ENCODE assay signal across 8 cellular contexts in the genomic region with DNA sequence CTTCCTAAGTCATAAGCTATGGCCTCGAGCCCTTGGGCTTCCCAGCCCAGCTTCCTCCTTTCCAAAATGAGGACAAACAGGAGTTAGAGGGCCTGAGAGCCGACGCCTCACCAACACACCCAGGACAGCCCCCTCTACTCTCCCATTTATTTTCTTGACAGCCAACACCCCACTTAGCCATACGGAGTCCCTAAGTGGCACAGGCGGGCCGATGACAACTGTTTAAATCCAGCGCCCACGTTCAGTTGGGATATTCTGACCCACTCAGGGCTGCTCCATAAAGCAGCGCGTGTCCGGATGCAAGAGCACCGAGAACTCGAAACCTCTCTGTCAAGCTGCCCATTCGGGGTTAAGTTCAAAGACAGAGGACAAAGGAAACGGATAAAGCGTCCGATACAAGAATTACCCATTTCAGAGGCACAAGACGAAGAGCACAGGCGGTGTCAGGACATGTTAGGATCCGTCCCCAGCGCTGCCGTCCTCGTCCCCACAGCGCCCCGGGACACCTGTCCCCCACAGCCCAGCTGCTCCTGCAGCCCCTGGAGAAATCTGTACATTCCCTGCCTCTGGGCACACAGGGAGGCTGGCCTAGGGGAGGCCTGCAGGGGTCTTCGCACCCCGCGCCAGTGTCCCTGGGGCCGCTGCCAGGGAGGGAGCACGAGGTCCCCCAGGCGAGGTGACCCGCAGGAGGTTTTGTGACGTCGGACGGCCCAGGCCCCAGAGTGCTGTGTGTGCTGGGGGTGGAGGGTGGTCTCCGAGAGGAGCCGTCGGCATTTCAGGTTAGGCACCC. TPM values are rescaled to one million over a fixed set of nuclear protein-coding genes. Genes with fewer than 3 reads are reported as not detected.
DNase-seq lines count a peak whose midpoint lies in the region; ATAC-seq and TF ChIP-seq lines count a peak whose summit lies in the region.

No MANE protein-coding gene starts in this region.

- H3K4me3 ChIP-seq in GM23248 (peak overlapping the region; percentile 81), NT2/D1 (ENCODE audit: insufficient read length, low read depth) (peak overlapping the region; percentile 66), mammary epithelial cell (replicated peaks in 1 of 3; ENCODE audit: insufficient read depth in 1 of 3, low read depth in 2 of 3, low read length in 3 of 3) (peak overlapping the region; percentile 72 to 74 (median 74)), lower leg skin (ENCODE audit: low read depth, poor library complexity, severe bottlenecking) (peak overlapping the region; percentile 53), thoracic aorta (peak overlapping the region; percentile 82)

- no peaks in the 10 kb centered on the region for H3K36me3 ChIP-seq in GM23248 (ENCODE audit: low read depth)
- H3K36me3 ChIP-seq in NT2/D1 (ENCODE audit: insufficient read depth, insufficient read length, low read length) = peaks cover 3% of the 10 kb centered on the region
- no peaks in the 10 kb centered on the region for H3K36me3 ChIP-seq in mammary epithelial cell (ENCODE audit: insufficient read depth, low read length)
- H3K36me3 ChIP-seq in thoracic aorta = no peaks in the 10 kb centered on the region

- no peaks in the 10 kb centered on the region for H4K20me1 ChIP-seq in GM23248 (ENCODE audit: insufficient read depth)
- H4K20me1 ChIP-seq in mammary epithelial cell (ENCODE audit: insufficient read depth, low read length) = no peaks in the 10 kb centered on the region

- peak overlapping the region; percentile 48 for H3K4me2 ChIP-seq in GM23248 (ENCODE audit: unreplicated experiment)
- H3K4me2 ChIP-seq in mammary epithelial cell (ENCODE audit: insufficient read depth, low read depth, low read length) = peak overlapping the region; percentile 77

- H3K9me3 ChIP-seq in GM23248 (ENCODE audit: low read depth) = no peaks in the 10 kb centered on the region
- no peaks in the 10 kb centered on the region for H3K9me3 ChIP-seq in NT2/D1 (ENCODE audit: insufficient read depth, low read length)
- H3K9me3 ChIP-seq in mammary epithelial cell (replicated peaks; ENCODE audit: insufficient read depth, low read length) = no peaks in the 10 kb centered on the region
- H3K9me3 ChIP-seq in thoracic aorta = no peaks in the 10 kb centered on the region

- no peaks in the 10 kb centered on the region for H3K4me1 ChIP-seq in GM23248 (ENCODE audit: insufficient read depth)
- no peaks in the 10 kb centered on the region for H3K4me1 ChIP-seq in NT2/D1 (ENCODE audit: insufficient read depth, insufficient read length)
- no peaks in the 10 kb centered on the region for H3K4me1 ChIP-seq in mammary epithelial cell (ENCODE audit: insufficient read depth, low read length)
- no peaks in the 10 kb centered on the region for H3K4me1 ChIP-seq in thoracic aorta (ENCODE audit: control insufficient read depth in 1 of 2, low read depth in 2 of 2)

- intact Hi-C loops in mammary epithelial cell (cut with micrococcal nuclease) = loop anchor here (2.0 kb wide), 1 partner anchor 13 kb away; no protein-coding TSS in a partner anchor
- intact Hi-C loops in lower leg skin (cut with DNase I; ENCODE audit: low total_unique reads) = no loop called here

- in situ Hi-C loops in GM23248 (cut with MboI) = no loop called here
- in situ Hi-C loops in mammary epithelial cell (cut with MboI; ENCODE audit: low sequenced_read_pairs in 2 of 2) = no loop called here

- no peak overlapping the region for H3K27ac ChIP-seq in GM23248
- peak overlapping the region; percentile 51 for H3K27ac ChIP-seq in mammary epithelial cell (ENCODE audit: insufficient read depth, low read depth, low read length)
- H3K27ac ChIP-seq in thoracic aorta = peak overlapping the region in 1 of 2 donors; percentile 64

- BruUV-seq in mammary epithelial cell (replicated peaks; lab: Mats Ljungman, UMichigan) = no TSS peak

- CTCF ChIA-PET in mammary epithelial cell (lab: Charles Lee; ENCODE audit: low non-redundant PET) = interaction anchor here (1.1 kb wide), 1 partner anchor 99 kb away, joined by 4 read pairs; no protein-coding TSS in a partner anchor

- peak; percentile 50 for DNase-seq in ELF-1 (ENCODE audit: low read depth, low spot score)
- DNase-seq in GM23248 = peak; percentile 34
- no peak for DNase-seq in NT2/D1 (ENCODE audit: low read depth, low spot score)
- peak; percentile 32 for DNase-seq in mammary epithelial cell
- DNase-seq in lower leg skin (ENCODE audit: low spot score in 2 of 2) = no peak
- DNase-seq in thoracic aorta (ENCODE audit: low spot score) = no peak
- DNase-seq in inferior parietal cortex (ENCODE audit: extremely low spot score) = no peak
- no peak for DNase-seq in NCI-H2227 (lab: John Stamatoyannopoulos, UW; ENCODE audit: unreplicated experiment)

- no peaks in the 10 kb centered on the region for H3K9me2 ChIP-seq in GM23248 (ENCODE audit: insufficient read depth)

- TF ChIP-seq POLR2A in lower leg skin (IDR thresholded peaks at IDR 0.05) = no peak

- peak overlapping the region; percentile 72; the same call in 1 of the 2 replicates for H3K9ac ChIP-seq in GM23248
- H3K9ac ChIP-seq in NT2/D1 (ENCODE audit: insufficient read length, low read depth) = peak overlapping the region; percentile 87
- peak overlapping the region; percentile 67 for H3K9ac ChIP-seq in mammary epithelial cell (ENCODE audit: insufficient read depth, low read length)

- H2AFZ ChIP-seq in GM23248 (peak overlapping the region; percentile 68), mammary epithelial cell (ENCODE audit: low read depth, low read length) (peak overlapping the region; percentile 25)

- TF ChIP-seq CTCF in mammary epithelial cell (conservative IDR thresholded peaks at IDR 0.05 in 1 of 2, IDR thresholded peaks at IDR 0.05 in 1 of 2; ENCODE audit: extremely low read depth in 1 of 2, insufficient read depth in 1 of 2, low read depth in 1 of 2, low read length in 2 of 2) (no peak), lower leg skin (IDR thresholded peaks at IDR 0.05) (no peak), thoracic aorta (IDR thresholded peaks at IDR 0.05) (no peak)

- 15 to 20% methylated on average over 19 to 23 of the region's 38 CpGs for WGBS in GM23248 (ENCODE audit: low coverage in 1 of 2, low lambda C conversion rate in 2 of 2, missing lambda C conversion rate in 2 of 2), 2 experiments
- 6% methylated on average over 27 of the region's 38 CpGs for WGBS in mammary epithelial cell (ENCODE audit: low coverage, missing lambda C conversion rate)
- whole genome bisulfite sequencing in lower leg skin, 2 donors = 2 to 4% methylated on average over 8 to 25 of the region's 38 CpGs

- no peaks in the 10 kb centered on the region for H3K79me2 ChIP-seq in GM23248 (ENCODE audit: insufficient read depth)
- H3K79me2 ChIP-seq in mammary epithelial cell (ENCODE audit: insufficient read depth, low read length) = peaks cover 54% of the 10 kb centered on the region

- H3K27me3 ChIP-seq in GM23248 (replicated peaks; ENCODE audit: insufficient read depth) (no peaks in the 10 kb centered on the region), NT2/D1 (ENCODE audit: insufficient read depth, insufficient read length) (peaks cover 14% of the 10 kb centered on the region), mammary epithelial cell (ENCODE audit: insufficient read depth, low read length) (no peaks in the 10 kb centered on the region), thoracic aorta (replicated peaks; ENCODE audit: insufficient read depth) (no peaks in the 10 kb centered on the region)

- no peak for ATAC-seq in thoracic aorta (ENCODE audit: insufficient number of reproducible peaks, low FRiP score, low read depth)

- dilution Hi-C loops in mammary epithelial cell (cut with HindIII; ENCODE audit: low sequenced_read_pairs) = no loop called here

- H3F3A ChIP-seq in GM23248 (ENCODE audit: insufficient read depth) = no peaks in the 10 kb centered on the region

RNA-seq across cellular contexts. Expression of a gene that starts 1.2 kb away (rescaled TPM):
- total RNA-seq in GM23248 (2014; rRNA removed; shearing (Covaris generic)) = 10.6 TPM in 2 replicates
- 1.2 and 1.7 TPM in 2 replicates for polyA plus RNA-seq in GM23248 (2016; fragmentation: Nextera tagmentation; extraction: Ambion mirVana)
- total RNA-seq in mammary epithelial cell = 10 to 100 TPM; 33.8 to 39.7 TPM
- polyA plus RNA-seq in mammary epithelial cell = 22.0 TPM
- 63.7 TPM for polyA minus RNA-seq in mammary epithelial cell
- 10 to 100 TPM; 21.3 to 29.2 (median 23.9) TPM for total RNA-seq in lower leg skin
- total RNA-seq in thoracic aorta = 10 to 100 TPM in 1 of 2 donors, 1 to 10 TPM in 1; 8.1 to 54.3 TPM

Comparison
In these comparisons a context has a peak if more than half of its experiments do, and no peak if none do; other contexts are left out.
1. DNase-seq: peak in ELF-1 (single experiment), GM23248 (single experiment) and mammary epithelial cell (single experiment); none in NT2/D1 (single experiment), lower leg skin (0 of 2), thoracic aorta (single experiment), inferior parietal cortex (single experiment) and NCI-H2227 (single experiment).
2. Peak in every context shown above with its lines, with median percentiles within 50 percentile points of each other: H3K4me3 ChIP-seq and H3K9ac ChIP-seq.